In the genomic region with DNA sequence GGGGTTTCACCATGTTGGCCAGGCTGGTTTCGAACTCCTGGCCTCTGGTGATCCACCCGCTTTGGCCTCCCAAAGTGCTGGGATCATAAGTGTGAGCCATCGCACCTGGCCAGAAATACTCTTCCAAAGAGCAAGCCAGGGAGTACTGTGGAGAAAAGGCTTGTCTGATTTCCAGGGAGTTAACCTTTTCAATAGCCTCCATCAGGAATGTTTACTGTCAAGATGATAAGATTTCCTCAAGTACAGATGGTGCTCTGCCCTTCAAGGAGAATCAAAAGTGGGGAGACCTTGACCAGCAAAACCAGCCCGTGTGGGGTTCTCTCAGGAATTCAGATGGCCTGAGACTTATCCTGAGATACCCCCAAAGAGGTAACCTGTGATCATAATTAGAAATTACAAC, we compare ENCODE assay signal across 18 cellular contexts.
A peak's percentile ranks its signal among the peaks of the same experiment; 100 is the strongest.
DNase-seq lines count a peak whose midpoint lies in the region; ATAC-seq and TF ChIP-seq lines count a peak whose summit lies in the region.
"Had no signal": no experiment of that assay in that cellular context is flagged by ENCODE, and none has a peak within 500 bp of the region (broad histone marks: within the 10 kb centered on the region; RNA-seq: fewer than 3 reads in every experiment).

No MANE protein-coding gene starts in this region.

- H2AFZ ChIP-seq in osteoblast (ENCODE audit: low read length), result no peak overlapping the region

- CTCF ChIA-PET in activated CD4-positive, alpha-beta memory T cell treated with anti-CD3 and anti-CD28 coated beads for 36 hours (lab: Charles Lee), result no interaction called here
- CTCF ChIA-PET in CD8-positive, alpha-beta memory T cell (lab: Charles Lee), result no interaction called here

- H3K4me1 ChIP-seq in right atrium auricular region, result peaks cover 0 to 87% of the 10 kb centered on the region in 2 donors
- peaks cover 43% of the 10 kb centered on the region for H3K4me1 ChIP-seq in CD8-positive, alpha-beta memory T cell (ENCODE audit: insufficient read depth, low read length)
- peaks cover 22% of the 10 kb centered on the region for H3K4me1 ChIP-seq in osteoblast (ENCODE audit: insufficient read depth, low read length)
- H3K4me1 ChIP-seq: A549 had no signal

- H3K4me1 Mint-ChIP-seq in nephron, result peaks cover 80% of the 10 kb centered on the region
- peaks cover 17% of the 10 kb centered on the region for H3K4me1 Mint-ChIP-seq in activated CD4-positive, alpha-beta memory T cell treated with anti-CD3 and anti-CD28 coated beads for 36 hours (ENCODE audit: low read depth)
- H3K4me1 Mint-ChIP-seq in CD8-positive, alpha-beta memory T cell, result peaks cover 25 to 37% (median 32%) of the 10 kb centered on the region in 3 donors

- H3K4me3 ChIP-seq in right atrium auricular region, result no peak overlapping the region
- H3K4me3 ChIP-seq in CD8-positive, alpha-beta memory T cell (ENCODE audit: low read length), result no peak overlapping the region
- H3K4me3 ChIP-seq in osteoblast (ENCODE audit: insufficient read depth, low read length), result no peak overlapping the region
- H3K4me3 ChIP-seq: A549, pancreas, Peyer's patch, skin epidermis had no signal

- H4K20me1 ChIP-seq in osteoblast (ENCODE audit: insufficient read depth, low read length), result no peaks in the 10 kb centered on the region

- no peak overlapping the region for H3K4me3 Mint-ChIP-seq in nephron
- H3K4me3 Mint-ChIP-seq in activated CD4-positive, alpha-beta memory T cell treated with anti-CD3 and anti-CD28 coated beads for 36 hours, result no peak overlapping the region
- H3K4me3 Mint-ChIP-seq in CD8-positive, alpha-beta memory T cell, result no peak overlapping the region
- H3K4me3 Mint-ChIP-seq: activated CD4-positive, alpha-beta T cell treated with anti-CD3 and anti-CD28 coated beads, Interleukin-2, amount 10 ng/mL, durations not matched to agents 24 days and 14 days; CD8-positive, alpha-beta T cell had no signal

- no peak for TF ChIP-seq CTCF in right atrium auricular region (IDR thresholded peaks at IDR 0.05)
- no peak for TF ChIP-seq CTCF in nephron (IDR thresholded peaks at IDR 0.05; ENCODE audit: unreplicated experiment in 3 of 3)
- no peak for TF ChIP-seq CTCF in osteoblast (IDR thresholded peaks at IDR 0.05; ENCODE audit: extremely low read depth, low read depth, low read length)

- POLR2A ChIA-PET in activated CD4-positive, alpha-beta memory T cell treated with anti-CD3 and anti-CD28 coated beads for 36 hours (lab: Charles Lee), result interaction anchor here (1.2 kb wide), 1 partner anchor 238 kb away, joined by 3 read pairs; no protein-coding TSS in a partner anchor
- POLR2A ChIA-PET in CD8-positive, alpha-beta memory T cell (lab: Charles Lee), result no interaction called here

- intact Hi-C loops in Right ventricle myocardium inferior (cut with DNase I), result loop anchor here (5.0 kb wide), 1 partner anchor 49 kb away; no protein-coding TSS in a partner anchor
- intact Hi-C loops in activated CD4-positive, alpha-beta memory T cell treated with anti-CD3 and anti-CD28 coated beads for 36 hours (cut with micrococcal nuclease), result no loop called here

- H3K9me3 ChIP-seq in right atrium auricular region (no peaks in the 10 kb centered on the region), osteoblast (ENCODE audit: low read depth, low read length) (no peaks in the 10 kb centered on the region)
- no peaks in the 10 kb centered on the region for H3K9me3 ChIP-seq in CD8-positive, alpha-beta memory T cell (ENCODE audit: low read length)
- H3K9me3 ChIP-seq: A549, pancreas, Peyer's patch had no signal

- H3K27ac Mint-ChIP-seq in nephron, result peak overlapping the region; percentile 22 to 65 (median 59)
- H3K27ac Mint-ChIP-seq in activated CD4-positive, alpha-beta memory T cell treated with anti-CD3 and anti-CD28 coated beads for 36 hours, result no peak overlapping the region
- H3K27ac Mint-ChIP-seq in CD8-positive, alpha-beta memory T cell, result no peak overlapping the region
- H3K27ac Mint-ChIP-seq: activated CD4-positive, alpha-beta T cell treated with anti-CD3 and anti-CD28 coated beads, Interleukin-2, amount 10 ng/mL, durations not matched to agents 24 days and 14 days; CD8-positive, alpha-beta T cell had no signal

- no peaks in the 10 kb centered on the region for H3K36me3 Mint-ChIP-seq in nephron (ENCODE audit: low read depth)
- no peaks in the 10 kb centered on the region for H3K36me3 Mint-ChIP-seq in activated CD4-positive, alpha-beta memory T cell treated with anti-CD3 and anti-CD28 coated beads for 36 hours
- peaks cover 0 to 2% (median 0%) of the 10 kb centered on the region in 3 donors for H3K36me3 Mint-ChIP-seq in CD8-positive, alpha-beta memory T cell
- H3K36me3 Mint-ChIP-seq: CD8-positive, alpha-beta T cell had no signal

- no peaks in the 10 kb centered on the region for H3K9me3 Mint-ChIP-seq in nephron
- no peaks in the 10 kb centered on the region for H3K9me3 Mint-ChIP-seq in activated CD4-positive, alpha-beta memory T cell treated with anti-CD3 and anti-CD28 coated beads for 36 hours
- no peaks in the 10 kb centered on the region for H3K9me3 Mint-ChIP-seq in CD8-positive, alpha-beta memory T cell
- H3K9me3 Mint-ChIP-seq: activated CD4-positive, alpha-beta T cell treated with anti-CD3 and anti-CD28 coated beads, Interleukin-2, amount 10 ng/mL, durations not matched to agents 24 days and 14 days; CD8-positive, alpha-beta T cell had no signal

- no peak overlapping the region for H3K4me2 ChIP-seq in osteoblast (ENCODE audit: insufficient read depth, low read length)
- H3K4me2 ChIP-seq: A549 had no signal

- H3K27me3 Mint-ChIP-seq in nephron (ENCODE audit: low read depth), result peaks cover 12% of the 10 kb centered on the region
- H3K27me3 Mint-ChIP-seq in activated CD4-positive, alpha-beta memory T cell treated with anti-CD3 and anti-CD28 coated beads for 36 hours, result no peaks in the 10 kb centered on the region
- no peaks in the 10 kb centered on the region for H3K27me3 Mint-ChIP-seq in CD8-positive, alpha-beta memory T cell
- H3K27me3 Mint-ChIP-seq: activated CD4-positive, alpha-beta T cell treated with anti-CD3 and anti-CD28 coated beads, Interleukin-2, amount 10 ng/mL, durations not matched to agents 24 days and 14 days had no signal

- no peaks in the 10 kb centered on the region for H3K27me3 ChIP-seq in right atrium auricular region
- no peaks in the 10 kb centered on the region for H3K27me3 ChIP-seq in CD8-positive, alpha-beta memory T cell (ENCODE audit: insufficient read depth, low read length, poor library complexity, severe bottlenecking)
- no peaks in the 10 kb centered on the region for H3K27me3 ChIP-seq in osteoblast (ENCODE audit: insufficient read depth, low read length)
- H3K27me3 ChIP-seq: brain microvascular endothelial cell, pancreas, Peyer's patch had no signal

- WGBS in adipose tissue, 3 donors, result 70 to 90% (median 84%) methylated on average over 4 of the region's 4 CpGs

- no peak for ATAC-seq in Right ventricle myocardium inferior

- DNase-seq in right atrium auricular region (ENCODE audit: low spot score), result no peak
- DNase-seq in Right ventricle myocardium inferior (ENCODE audit: missing footprints), result no peak
- no peak for DNase-seq in activated CD4-positive, alpha-beta memory T cell treated with anti-CD3 and anti-CD28 coated beads for 36 hours
- no peak for DNase-seq in stimulated activated naive CD4-positive, alpha-beta T cell (lab: John Stamatoyannopoulos, UW)
- no peak for DNase-seq in CD8-positive, alpha-beta memory T cell
- no peak for DNase-seq in osteoblast (ENCODE audit: insufficient read length, low spot score, missing footprints)
- DNase-seq: brain microvascular endothelial cell, dermis blood vessel endothelial cell, NCI-H748 treated with DMSO at 0.1 percent for 48 hours had no signal

- H3K27ac ChIP-seq in right atrium auricular region, result peak overlapping the region; percentile 8 to 58
- peak overlapping the region; percentile 61 for H3K27ac ChIP-seq in adipose tissue (ENCODE audit: low read depth, low read length)
- H3K27ac ChIP-seq in CD8-positive, alpha-beta memory T cell (ENCODE audit: low read depth, low read length), result no peak overlapping the region
- H3K27ac ChIP-seq in osteoblast (ENCODE audit: low read depth, low read length), result no peak overlapping the region
- H3K27ac ChIP-seq: A549, brain microvascular endothelial cell, epithelial cell of prostate had no signal

- H3K36me3 ChIP-seq in right atrium auricular region (no peaks in the 10 kb centered on the region), osteoblast (ENCODE audit: insufficient read depth, low read length) (no peaks in the 10 kb centered on the region)
- H3K36me3 ChIP-seq in CD8-positive, alpha-beta memory T cell (ENCODE audit: insufficient read depth, low read length), result no peaks in the 10 kb centered on the region
- H3K36me3 ChIP-seq: brain microvascular endothelial cell, pancreas, Peyer's patch had no signal

- no peaks in the 10 kb centered on the region for H3K79me2 ChIP-seq in osteoblast (ENCODE audit: insufficient read depth, low read length)

Comparison
In these comparisons a context has a peak if more than half of its experiments do, and no peak if none do; other contexts are left out.
1. H3K27ac ChIP-seq: peak in right atrium auricular region (2 of 2) and adipose tissue (single experiment); none in CD8-positive, alpha-beta memory T cell (single experiment) and osteoblast (single experiment).
2. H3K27ac Mint-ChIP-seq: peak in nephron (3 of 3); none in activated CD4-positive, alpha-beta memory T cell treated with anti-CD3 and anti-CD28 coated beads for 36 hours (single experiment) and CD8-positive, alpha-beta memory T cell (0 of 8).